ENCODE assay signal across 24 cellular contexts in the genomic region with DNA sequence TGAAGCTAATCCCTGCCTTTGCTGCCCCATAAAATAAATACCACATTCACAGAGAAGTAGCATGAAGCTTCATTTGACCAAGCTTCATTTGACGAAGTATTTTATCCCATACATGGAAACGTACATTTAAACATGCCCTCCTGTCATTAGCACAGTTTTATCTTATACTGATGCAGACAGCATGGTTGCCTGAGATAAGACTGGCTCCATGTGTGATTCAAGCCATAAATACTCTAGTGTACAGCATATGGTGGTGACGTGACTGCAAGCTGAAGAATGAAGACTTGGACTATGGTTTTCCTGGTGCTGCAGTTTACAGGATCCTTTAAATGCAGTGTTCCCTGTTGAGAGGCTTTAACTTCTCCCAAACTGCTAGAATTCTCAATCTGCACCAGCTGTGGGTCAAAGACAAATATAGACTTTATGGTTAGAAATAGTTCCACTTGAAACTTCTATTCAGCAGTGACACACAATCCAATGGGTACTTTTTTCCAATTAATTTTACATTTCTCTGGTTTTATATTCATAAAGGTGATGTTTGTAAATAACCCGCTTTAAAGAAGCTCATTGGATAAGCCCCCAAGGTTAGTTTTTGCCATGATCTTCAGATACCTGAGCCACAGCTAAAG.
DNase-seq lines count a peak whose midpoint lies in the region; ATAC-seq and TF ChIP-seq lines count a peak whose summit lies in the region.
"Had no signal": no experiment of that assay in that cellular context is flagged by ENCODE, and none has a peak within 500 bp of the region (broad histone marks: within the 10 kb centered on the region; RNA-seq: fewer than 3 reads in every experiment).

No MANE protein-coding gene starts in this region.

- H3K79me2 ChIP-seq in trophoblast cell (ENCODE audit: control insufficient read depth, insufficient read depth, low read length, poor library complexity), result no peaks in the 10 kb centered on the region

- H2AFZ ChIP-seq in trophoblast cell (ENCODE audit: insufficient read depth, low read length, poor library complexity), result no peak overlapping the region

- H3K27ac ChIP-seq in trophoblast cell (ENCODE audit: low read depth, low read length), result no peak overlapping the region
- H3K27ac ChIP-seq: ovary, SJCRH30, suprapubic skin, VCaP had no signal

- WGBS in trophoblast cell (ENCODE audit: extremely low coverage, insufficient coverage, insufficient read length), result no CpG with 5 or more reads among the region's 4 CpGs

- no peaks in the 10 kb centered on the region for H3K27me3 Mint-ChIP-seq in stimulated activated naive B cell treated with anti-CD40 and anti-IgM and Interleukin-4, amounts not matched to agents 10 μg/mL and 1 μg/mL and 100 μg/mL, for 72 hours
- H3K27me3 Mint-ChIP-seq: activated naive CD8-positive, alpha-beta T cell treated with anti-CD3 and anti-CD28 coated beads, Interleukin-2, amount 50 U/mL, for 24 hours had no signal

- no peak overlapping the region for H3K18ac ChIP-seq in trophoblast cell (ENCODE audit: low read length)

- H3K27ac Mint-ChIP-seq in stimulated activated naive B cell treated with anti-CD40 and anti-IgM and Interleukin-4, amounts not matched to agents 10 μg/mL and 1 μg/mL and 100 μg/mL, for 72 hours, result no peak overlapping the region
- H3K27ac Mint-ChIP-seq: activated naive CD8-positive, alpha-beta T cell treated with anti-CD3 and anti-CD28 coated beads, Interleukin-2, amount 50 U/mL, for 24 hours; CD14-positive monocyte; stimulated activated effector memory CD8-positive, alpha-beta T cell treated with anti-CD3 and anti-CD28 coated beads, Interleukin-12 subunit alpha, Interleukin-12 subunit beta, amount 100 ng/mL, for 72 hours; T-helper 1 cell treated with Interleukin-12 subunit alpha and Interleukin-12 subunit beta and Interleukin-4 antibody, amounts not matched to agents 30 μg/mL and 1 μg/mL, for 36 hours had no signal

- H3K9me3 Mint-ChIP-seq in stimulated activated naive B cell treated with anti-CD40 and anti-IgM and Interleukin-4, amounts not matched to agents 10 μg/mL and 1 μg/mL and 100 μg/mL, for 72 hours, result peaks cover 7% of the 10 kb centered on the region in 2 donors

- no peaks in the 10 kb centered on the region for H3K27me3 ChIP-seq in trophoblast cell (ENCODE audit: insufficient read depth, low read length)
- H3K27me3 ChIP-seq: ovary, SJCRH30, suprapubic skin had no signal

- H3K9me3 ChIP-seq in trophoblast cell (ENCODE audit: insufficient read depth, low read depth, low read length), result peaks cover 3% of the 10 kb centered on the region
- H3K9me3 ChIP-seq: ovary, SJCRH30, suprapubic skin had no signal

- no peak overlapping the region for H4K12ac ChIP-seq in trophoblast cell (ENCODE audit: low read depth, low read length)

- H3K36me3 Mint-ChIP-seq in stimulated activated naive B cell treated with anti-CD40 and anti-IgM and Interleukin-4, amounts not matched to agents 10 μg/mL and 1 μg/mL and 100 μg/mL, for 72 hours, result peaks cover 7 to 8% of the 10 kb centered on the region in 2 donors
- H3K36me3 Mint-ChIP-seq: stimulated activated effector memory CD8-positive, alpha-beta T cell treated with anti-CD3 and anti-CD28 coated beads, Interleukin-12 subunit alpha, Interleukin-12 subunit beta, amount 100 ng/mL, for 72 hours had no signal

- H2AK5ac ChIP-seq in trophoblast cell (ENCODE audit: low read length), result no peak overlapping the region

- H3K14ac ChIP-seq in trophoblast cell (ENCODE audit: low read length), result no peak overlapping the region

- no peak overlapping the region for H4K91ac ChIP-seq in trophoblast cell (ENCODE audit: low read depth, low read length)

- no peak overlapping the region for H3K4me3 ChIP-seq in trophoblast cell (ENCODE audit: low read depth, low read length)
- H3K4me3 ChIP-seq: ovary, SJCRH30, suprapubic skin had no signal

- H3K4me1 ChIP-seq in trophoblast cell (ENCODE audit: control insufficient read depth in 1 of 2, insufficient read depth in 2 of 2, low read length in 2 of 2), result no peaks in the 10 kb centered on the region
- H3K4me1 ChIP-seq: SJCRH30, suprapubic skin had no signal

- no peak overlapping the region for H3K9ac ChIP-seq in trophoblast cell (ENCODE audit: low read length)

- H3K4me3 Mint-ChIP-seq in stimulated activated naive B cell treated with anti-CD40 and anti-IgM and Interleukin-4, amounts not matched to agents 10 μg/mL and 1 μg/mL and 100 μg/mL, for 72 hours, result no peak overlapping the region
- H3K4me3 Mint-ChIP-seq: activated naive CD8-positive, alpha-beta T cell treated with anti-CD3 and anti-CD28 coated beads, Interleukin-2, amount 50 U/mL, for 24 hours; CD14-positive monocyte; stimulated activated effector memory CD8-positive, alpha-beta T cell treated with anti-CD3 and anti-CD28 coated beads, Interleukin-12 subunit alpha, Interleukin-12 subunit beta, amount 100 ng/mL, for 72 hours; T-helper 1 cell treated with Interleukin-12 subunit alpha and Interleukin-12 subunit beta and Interleukin-4 antibody, amounts not matched to agents 30 μg/mL and 1 μg/mL, for 36 hours had no signal

- H3K4me1 Mint-ChIP-seq in stimulated activated naive B cell treated with anti-CD40 and anti-IgM and Interleukin-4, amounts not matched to agents 10 μg/mL and 1 μg/mL and 100 μg/mL, for 72 hours, result peaks cover 4 to 7% of the 10 kb centered on the region in 2 donors
- H3K4me1 Mint-ChIP-seq: activated naive CD8-positive, alpha-beta T cell treated with anti-CD3 and anti-CD28 coated beads, Interleukin-2, amount 50 U/mL, for 24 hours; CD14-positive monocyte; stimulated activated effector memory CD8-positive, alpha-beta T cell treated with anti-CD3 and anti-CD28 coated beads, Interleukin-12 subunit alpha, Interleukin-12 subunit beta, amount 100 ng/mL, for 72 hours had no signal

- TF ChIP-seq POLR2A in erythroblast (IDR thresholded peaks at IDR 0.05; ENCODE audit: low read length), result no peak

- ATAC-seq in SK-N-SH treated with all-trans-retinoic acid at 6 μM for 48 hours, result peak; percentile 72
- no peak for ATAC-seq in stimulated activated naive B cell treated with anti-CD40 and anti-IgM and Interleukin-4, amounts not matched to agents 10 μg/mL and 1 μg/mL and 100 μg/mL, for 72 hours (replicated peaks)
- no peak for ATAC-seq in GM18867 (IDR thresholded peaks at IDR 0.05; ENCODE audit: unreplicated experiment)
- no peak for ATAC-seq in left colon
- ATAC-seq: activated naive CD8-positive, alpha-beta T cell treated with anti-CD3 and anti-CD28 coated beads, Interleukin-2, amount 50 U/mL, for 24 hours; stimulated activated effector memory CD8-positive, alpha-beta T cell treated with anti-CD3 and anti-CD28 coated beads, Interleukin-12 subunit alpha, Interleukin-12 subunit beta, amount 100 ng/mL, for 72 hours had no signal

- H3K23ac ChIP-seq in trophoblast cell (ENCODE audit: low read length), result no peak overlapping the region

- no peak overlapping the region for H3K4me2 ChIP-seq in trophoblast cell (ENCODE audit: low read length)

- H2BK120ac ChIP-seq in trophoblast cell (ENCODE audit: insufficient read depth, low read length, poor library complexity), result no peak overlapping the region

- H4K8ac ChIP-seq in trophoblast cell (ENCODE audit: low read depth, low read length), result no peak overlapping the region

- peak; percentile 42 for DNase-seq in ELR (ENCODE audit: low read depth)
- DNase-seq in erythroblast (lab: John Stamatoyannopoulos, UW), result peak; percentile 81 to 93
- peak; percentile 34 to 63 for DNase-seq in trophoblast cell
- no peak for DNase-seq in stimulated activated naive B cell treated with anti-CD40 and anti-IgM and Interleukin-4, amounts not matched to agents 10 μg/mL and 1 μg/mL and 100 μg/mL, for 72 hours
- no peak for DNase-seq in NCI-H1694 treated with DMSO at 0.1 percent for 48 hours (lab: John Stamatoyannopoulos, UW)
- no peak for DNase-seq in left colon
- DNase-seq: activated CD4-positive, alpha-beta T cell treated with anti-CD3 and anti-CD28 coated beads for 4 hours; activated CD8-positive, alpha-beta memory T cell treated with anti-CD3 and anti-CD28 coated beads for 24 hours; activated gamma-delta T cell; activated naive CD8-positive, alpha-beta T cell treated with anti-CD3 and anti-CD28 coated beads, Interleukin-2, amount 50 U/mL, for 24 hours; NCI-H1105; NCI-H2081; NCI-H2227 treated with DMSO at 0.1 percent for 48 hours; ovary; SJCRH30; stimulated activated CD4-positive, alpha-beta T cell treated with anti-CD3 and anti-CD28 coated beads, Interleukin-12 subunit alpha, Interleukin-12 subunit beta, amount 100 ng/mL, for 4 hours; stimulated activated CD4-positive, alpha-beta T cell treated with anti-CD3 and anti-CD28 coated beads, Interleukin-4, amount 100 ng/mL, for 1 hour had no signal

- H3K79me1 ChIP-seq in trophoblast cell (ENCODE audit: low read length), result no peaks in the 10 kb centered on the region

- H3K4ac ChIP-seq in trophoblast cell (ENCODE audit: low read depth, low read length), result no peak overlapping the region

- intact Hi-C loops in left colon (cut with DNase I, micrococcal nuclease), result no loop called here

- H3K36me3 ChIP-seq in trophoblast cell (ENCODE audit: control insufficient read depth in 1 of 2, insufficient read depth in 2 of 2, low read length in 2 of 2), result peaks cover 9 to 27% of the 10 kb centered on the region in 2 experiments
- H3K36me3 ChIP-seq: ovary had no signal

- no peak overlapping the region for H2BK12ac ChIP-seq in trophoblast cell (ENCODE audit: low read length)

- H2BK5ac ChIP-seq in trophoblast cell (ENCODE audit: low read depth, low read length, poor library complexity), result no peak overlapping the region

TF ChIP-seq in SK-N-SH treated with all-trans-retinoic acid at 6 μM for 48 hours, 23 proteins besides CTCF, POLR2A, EP300 and RAD21 (continues in another document):
- TF ChIP-seq RARB (CRISPR knock-in tag; IDR thresholded peaks at IDR 0.05) (no peak), TOX (CRISPR knock-in tag; IDR thresholded peaks at IDR 0.05; ENCODE audit: borderline replicate concordance) (no peak), ISL1 (CRISPR knock-in tag; IDR thresholded peaks at IDR 0.05) (peak; percentile 88)
- TF ChIP-seq, protein P1, sequence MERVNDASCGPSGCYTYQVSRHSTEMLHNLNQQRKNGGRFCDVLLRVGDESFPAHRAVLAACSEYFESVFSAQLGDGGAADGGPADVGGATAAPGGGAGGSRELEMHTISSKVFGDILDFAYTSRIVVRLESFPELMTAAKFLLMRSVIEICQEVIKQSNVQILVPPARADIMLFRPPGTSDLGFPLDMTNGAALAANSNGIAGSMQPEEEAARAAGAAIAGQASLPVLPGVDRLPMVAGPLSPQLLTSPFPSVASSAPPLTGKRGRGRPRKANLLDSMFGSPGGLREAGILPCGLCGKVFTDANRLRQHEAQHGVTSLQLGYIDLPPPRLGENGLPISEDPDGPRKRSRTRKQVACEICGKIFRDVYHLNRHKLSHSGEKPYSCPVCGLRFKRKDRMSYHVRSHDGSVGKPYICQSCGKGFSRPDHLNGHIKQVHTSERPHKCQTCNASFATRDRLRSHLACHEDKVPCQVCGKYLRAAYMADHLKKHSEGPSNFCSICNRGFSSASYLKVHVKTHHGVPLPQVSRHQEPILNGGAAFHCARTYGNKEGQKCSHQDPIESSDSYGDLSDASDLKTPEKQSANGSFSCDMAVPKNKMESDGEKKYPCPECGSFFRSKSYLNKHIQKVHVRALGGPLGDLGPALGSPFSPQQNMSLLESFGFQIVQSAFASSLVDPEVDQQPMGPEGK (CRISPR knock-in tag; IDR thresholded peaks at IDR 0.05; ENCODE audit: borderline replicate concordance), result no peak; the same call in 1 of the 2 replicates

Comparison
In these comparisons a context has a peak if more than half of its experiments do, and no peak if none do; other contexts are left out.
1. DNase-seq: peak in ELR (single experiment), erythroblast (2 of 2) and trophoblast cell (2 of 2); none in stimulated activated naive B cell treated with anti-CD40 and anti-IgM and Interleukin-4, amounts not matched to agents 10 μg/mL and 1 μg/mL and 100 μg/mL, for 72 hours (single experiment), NCI-H1694 treated with DMSO at 0.1 percent for 48 hours (single experiment) and left colon (0 of 2).